ENCODE assay signal across 12 cellular contexts in genomic region chr4:68905598-68906237, GRCh38. TPM values are rescaled to one million over a fixed set of nuclear protein-coding genes. Genes with fewer than 3 reads are reported as not detected.
A peak's percentile ranks its signal among the peaks of the same experiment; 100 is the strongest.
DNase-seq lines count a peak whose midpoint lies in the region; ATAC-seq and TF ChIP-seq lines count a peak whose summit lies in the region.
"Had no signal": no experiment of that assay in that cellular context is flagged by ENCODE, and none has a peak within 500 bp of the region (broad histone marks: within the 10 kb centered on the region; RNA-seq: fewer than 3 reads in every experiment).

No MANE protein-coding gene starts in this region.

- no TSS peak for BruUV-seq in PC-3 (replicated peaks; lab: Mats Ljungman, UMichigan)

- CTCF ChIA-PET in PC-3 (lab: Charles Lee) = interaction anchor here (0.6 kb wide), 1 partner anchor 427 kb away, joined by 3 read pairs; no protein-coding TSS in a partner anchor
- CTCF ChIA-PET in naive thymus-derived CD4-positive, alpha-beta T cell (lab: Charles Lee) = no interaction called here

- H3K9me3 ChIP-seq in PC-3 (ENCODE audit: low read length) = no peaks in the 10 kb centered on the region
- no peaks in the 10 kb centered on the region for H3K9me3 ChIP-seq in naive thymus-derived CD4-positive, alpha-beta T cell (ENCODE audit: control insufficient read depth in 2 of 3, low read length in 3 of 3)

- H3K36me3 ChIP-seq in PC-3 (ENCODE audit: low read depth, low read length) = no peaks in the 10 kb centered on the region
- H3K36me3 ChIP-seq in naive thymus-derived CD4-positive, alpha-beta T cell (ENCODE audit: control insufficient read depth in 2 of 3, insufficient read depth in 3 of 3, low read length in 3 of 3) = no peaks in the 10 kb centered on the region

- peak overlapping the region; percentile 80 for H3K4me2 ChIP-seq in PC-3 (ENCODE audit: low read length)

- peak overlapping the region; percentile 52 for H3K4me3 ChIP-seq in PC-3 (ENCODE audit: low read length)
- no peak overlapping the region for H3K4me3 ChIP-seq in naive thymus-derived CD4-positive, alpha-beta T cell (ENCODE audit: low read length)

- peak overlapping the region; percentile 99 for H3K27ac Mint-ChIP-seq in progenitor cell of endocrine pancreas
- H3K27ac Mint-ChIP-seq in naive thymus-derived CD4-positive, alpha-beta T cell = no peak overlapping the region
- H3K27ac Mint-ChIP-seq: T-cell had no signal

- H3K4me3 Mint-ChIP-seq in progenitor cell of endocrine pancreas (ENCODE audit: low read depth) = peak overlapping the region; percentile 78
- no peak overlapping the region for H3K4me3 Mint-ChIP-seq in naive thymus-derived CD4-positive, alpha-beta T cell
- H3K4me3 Mint-ChIP-seq: T-cell had no signal

- peaks cover 20% of the 10 kb centered on the region for H3K4me1 ChIP-seq in PC-3 (ENCODE audit: insufficient read depth, low read length)
- H3K4me1 ChIP-seq in naive thymus-derived CD4-positive, alpha-beta T cell (ENCODE audit: control insufficient read depth in 2 of 2, insufficient read depth in 2 of 2, low read length in 2 of 2) = no peaks in the 10 kb centered on the region

- no peaks in the 10 kb centered on the region for H3F3A ChIP-seq in PC-3 (ENCODE audit: low read length, unreplicated experiment)

- no peaks in the 10 kb centered on the region for H3K27me3 Mint-ChIP-seq in progenitor cell of endocrine pancreas
- peaks cover 0 to 14% (median 10%) of the 10 kb centered on the region in 5 donors for H3K27me3 Mint-ChIP-seq in naive thymus-derived CD4-positive, alpha-beta T cell

- DNase-seq in PC-3 = peak; percentile 74
- DNase-seq in iPS DF 19.7 (ENCODE audit: low read depth, low spot score) = peak; percentile 56
- peak; percentile 27 for DNase-seq in progenitor cell of endocrine pancreas (ENCODE audit: low spot score, unreplicated experiment)
- DNase-seq in GM20000 (ENCODE audit: low spot score) = no peak
- DNase-seq in naive thymus-derived CD4-positive, alpha-beta T cell = no peak
- DNase-seq: activated gamma-delta T cell treated with Interleukin-2 at 50 U/mL for 16 hours, T-cell had no signal

- TF ChIP-seq CTCF in PC-3 (conservative IDR thresholded peaks at IDR 0.05; ENCODE audit: low read depth, low read length) (no peak), progenitor cell of endocrine pancreas (IDR thresholded peaks at IDR 0.05; ENCODE audit: unreplicated experiment) (no peak), GM20000 (IDR thresholded peaks at IDR 0.05; ENCODE audit: extremely low read depth, missing control alignments) (no peak)

- intact Hi-C loops in PC-3 (cut with micrococcal nuclease) = loop anchor here (5.0 to 10.0 kb wide), 3 partner anchors 161 to 408 kb away; no protein-coding TSS in a partner anchor
- intact Hi-C loops in naive thymus-derived CD4-positive, alpha-beta T cell (cut with micrococcal nuclease) = no loop called here

- POLR2A ChIA-PET in PC-3 (lab: Charles Lee; ENCODE audit: unreplicated experiment) = no interaction called here
- POLR2A ChIA-PET in naive thymus-derived CD4-positive, alpha-beta T cell (lab: Charles Lee) = no interaction called here

- H4K20me1 ChIP-seq in PC-3 (ENCODE audit: low read length) = no peaks in the 10 kb centered on the region

- H3K27ac ChIP-seq in PC-3 (ENCODE audit: low read length) = peak overlapping the region; percentile 16
- no peak overlapping the region for H3K27ac ChIP-seq in naive thymus-derived CD4-positive, alpha-beta T cell (ENCODE audit: low read depth, low read length)

- H3K4me1 Mint-ChIP-seq in progenitor cell of endocrine pancreas (ENCODE audit: low read depth) = peaks cover 48% of the 10 kb centered on the region
- no peaks in the 10 kb centered on the region for H3K4me1 Mint-ChIP-seq in naive thymus-derived CD4-positive, alpha-beta T cell
- H3K4me1 Mint-ChIP-seq: T-cell had no signal

- H3K9ac ChIP-seq in PC-3 (ENCODE audit: low read length) = no peak overlapping the region

- H3K79me2 ChIP-seq in PC-3 (ENCODE audit: low read length) = no peaks in the 10 kb centered on the region

- H3K36me3 Mint-ChIP-seq in progenitor cell of endocrine pancreas (ENCODE audit: insufficient read depth) = peaks cover 30% of the 10 kb centered on the region
- no peaks in the 10 kb centered on the region for H3K36me3 Mint-ChIP-seq in naive thymus-derived CD4-positive, alpha-beta T cell
- H3K36me3 Mint-ChIP-seq: T-cell had no signal

- peaks cover 15% of the 10 kb centered on the region for H3K9me3 Mint-ChIP-seq in progenitor cell of endocrine pancreas (ENCODE audit: low read depth)
- peaks cover 0 to 6% (median 0%) of the 10 kb centered on the region in 11 donors for H3K9me3 Mint-ChIP-seq in naive thymus-derived CD4-positive, alpha-beta T cell

- H3K9me2 ChIP-seq in PC-3 (replicated peaks; ENCODE audit: low read length) = no peaks in the 10 kb centered on the region

- no peaks in the 10 kb centered on the region for H3K27me3 ChIP-seq in PC-3 (ENCODE audit: low read length)
- H3K27me3 ChIP-seq in naive thymus-derived CD4-positive, alpha-beta T cell (ENCODE audit: control insufficient read depth in 2 of 2, insufficient read depth in 2 of 2, low read length in 2 of 2) = no peaks in the 10 kb centered on the region

- H2AFZ ChIP-seq in PC-3 (ENCODE audit: low read length) = peak overlapping the region; percentile 57

- peak; percentile 34 for ATAC-seq in GM18868 (IDR thresholded peaks at IDR 0.05; ENCODE audit: unreplicated experiment)
- ATAC-seq in PC-3 = peak; percentile 69
- no peak for ATAC-seq in GM19467 (IDR thresholded peaks at IDR 0.05; ENCODE audit: unreplicated experiment)
- no peak for ATAC-seq in HG03175 (IDR thresholded peaks at IDR 0.05; ENCODE audit: unreplicated experiment)
- ATAC-seq in naive thymus-derived CD4-positive, alpha-beta T cell = no peak
- ATAC-seq: T-cell had no signal

RNA-seq across cellular contexts. Expression of gene UGT2A3, which starts 45.9 kb away (rescaled TPM):
- not detected in 2 replicates for total RNA-seq in PC-3 (2014; rRNA removed)
- 0.67 TPM in 2 replicates for total RNA-seq in progenitor cell of endocrine pancreas
- not detected for total RNA-seq in naive thymus-derived CD4-positive, alpha-beta T cell
- polyA plus RNA-seq in naive thymus-derived CD4-positive, alpha-beta T cell = not detected
- total RNA-seq: glomerular endothelial cell, LHCN-M2 had no signal

Comparison
In these comparisons a context has a peak if more than half of its experiments do, and no peak if none do; other contexts are left out.
1. ATAC-seq: peak in GM18868 (single experiment) and PC-3 (single experiment); none in GM19467 (single experiment), HG03175 (single experiment) and naive thymus-derived CD4-positive, alpha-beta T cell (single experiment).
2. DNase-seq: peak in PC-3 (single experiment), iPS DF 19.7 (single experiment) and progenitor cell of endocrine pancreas (single experiment); none in GM20000 (single experiment) and naive thymus-derived CD4-positive, alpha-beta T cell (0 of 9).